27 cellular contexts compared by ENCODE assay signal in the genomic region with DNA sequence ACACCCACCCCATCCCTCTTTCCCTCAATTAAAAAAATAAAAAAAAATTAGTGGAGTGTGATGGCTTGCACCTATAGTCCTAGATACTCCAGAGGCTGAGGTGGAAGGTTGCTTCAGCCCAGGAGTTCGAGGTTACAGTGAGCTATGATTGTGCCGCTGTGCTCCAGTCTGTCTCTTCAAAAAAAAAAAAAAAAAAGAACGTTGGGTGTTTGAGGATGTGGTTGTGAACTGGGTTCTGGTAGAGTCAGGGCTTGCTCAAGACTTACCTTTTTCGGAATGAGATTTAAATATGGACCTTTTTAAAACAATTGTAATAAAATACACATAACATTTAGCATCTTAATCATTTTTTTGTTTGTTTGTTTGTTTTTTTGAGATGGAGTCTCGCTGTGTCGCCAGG.
"Had no signal": no experiment of that assay in that cellular context is flagged by ENCODE, and none has a peak within 500 bp of the region (broad histone marks: within the 10 kb centered on the region; RNA-seq: fewer than 3 reads in every experiment).

No MANE protein-coding gene starts in this region.

- H3K36me3 ChIP-seq: ascending aorta, breast epithelium, colonic mucosa had no signal

- H3K4me3 Mint-ChIP-seq: activated CD4-positive, alpha-beta memory T cell treated with anti-CD3 and anti-CD28 coated beads for 36 hours; activated CD4-positive, alpha-beta T cell treated with anti-CD3 and anti-CD28 coated beads for 36 hours; activated CD4-positive, alpha-beta T cell treated with anti-CD3 and anti-CD28 coated beads, Interleukin-2, amount 10 ng/mL, durations not matched to agents 24 days and 14 days; activated naive CD8-positive, alpha-beta T cell; activated T-cell treated with anti-CD3 and anti-CD28 coated beads, Interleukin-2, amount 50 U/mL, for 24 hours; activated T-cell treated with anti-CD3 and anti-CD28 coated beads, Interleukin-2, amount 50 U/mL, for 72 hours; brain; endodermal cell had no signal

- H3K27ac ChIP-seq: ascending aorta, breast epithelium, cardiac muscle cell, colonic mucosa had no signal

- H3K4me3 ChIP-seq: ascending aorta, breast epithelium, cardiac muscle cell, colonic mucosa had no signal

- H3K9me3 Mint-ChIP-seq: activated CD4-positive, alpha-beta memory T cell treated with anti-CD3 and anti-CD28 coated beads for 36 hours; brain; endodermal cell had no signal

- H3K27ac Mint-ChIP-seq: activated CD4-positive, alpha-beta memory T cell treated with anti-CD3 and anti-CD28 coated beads for 36 hours; activated CD4-positive, alpha-beta T cell treated with anti-CD3 and anti-CD28 coated beads for 36 hours; activated CD4-positive, alpha-beta T cell treated with anti-CD3 and anti-CD28 coated beads, Interleukin-2, amount 10 ng/mL, durations not matched to agents 24 days and 14 days; activated naive CD8-positive, alpha-beta T cell; activated T-cell treated with anti-CD3 and anti-CD28 coated beads, Interleukin-2, amount 50 U/mL, for 24 hours; activated T-cell treated with anti-CD3 and anti-CD28 coated beads, Interleukin-2, amount 50 U/mL, for 72 hours; brain; endodermal cell had no signal

- DNase-seq: activated CD4-positive, alpha-beta memory T cell treated with anti-CD3 and anti-CD28 coated beads for 36 hours; activated CD4-positive, alpha-beta T cell treated with anti-CD3 and anti-CD28 coated beads for 36 hours; activated CD4-positive, alpha-beta T cell treated with anti-CD3 and anti-CD28 coated beads, Interleukin-2, amount 10 ng/mL, durations not matched to agents 24 days and 14 days; activated CD4-positive, CD25-positive, alpha-beta regulatory T cell; activated CD4-positive, CD25-positive, alpha-beta regulatory T cell treated with anti-CD3 and anti-CD28 coated beads, Interleukin-2, amount 50 U/mL, for 72 hours; activated CD8-positive, alpha-beta memory T cell treated with anti-CD3 and anti-CD28 coated beads, Interleukin-2, amount 50 U/mL, for 48 hours; activated effector memory CD4-positive, alpha-beta T cell treated with Interleukin-2 at 50 U/mL for 16 hours; activated gamma-delta T cell treated with Interleukin-2 at 50 U/mL for 16 hours; activated naive CD4-positive, alpha-beta T cell treated with anti-CD3 and anti-CD28 coated beads, Interleukin-2, amount 50 U/mL, for 16 hours; activated naive CD4-positive, alpha-beta T cell treated with Interleukin-2 at 50 U/mL for 16 hours; activated T-cell treated with anti-CD3 and anti-CD28 coated beads for 4 hours; activated T-cell treated with anti-CD3 and anti-CD28 coated beads, Interleukin-2, amount 50 U/mL, for 24 hours; activated T-cell treated with anti-CD3 and anti-CD28 coated beads, Interleukin-2, amount 50 U/mL, for 72 hours; central memory CD4-positive, alpha-beta T cell; cerebellar nuclear complex; colonic mucosa; effector CD8-positive, alpha-beta T cell; endodermal cell; foreskin fibroblast; head of caudate nucleus; hippocampal formation had no signal

- H3K27me3 ChIP-seq: ascending aorta, breast epithelium, cardiac muscle cell, colonic mucosa had no signal

- H3K4me1 ChIP-seq: ascending aorta, breast epithelium, colonic mucosa had no signal

- H3K27me3 Mint-ChIP-seq: activated CD4-positive, alpha-beta memory T cell treated with anti-CD3 and anti-CD28 coated beads for 36 hours; activated CD4-positive, alpha-beta T cell treated with anti-CD3 and anti-CD28 coated beads for 36 hours; activated CD4-positive, alpha-beta T cell treated with anti-CD3 and anti-CD28 coated beads, Interleukin-2, amount 10 ng/mL, durations not matched to agents 24 days and 14 days; activated naive CD8-positive, alpha-beta T cell; activated T-cell treated with anti-CD3 and anti-CD28 coated beads, Interleukin-2, amount 50 U/mL, for 24 hours; brain had no signal

- H3K9me3 ChIP-seq: ascending aorta, breast epithelium, colonic mucosa had no signal

- ATAC-seq: activated CD4-positive, alpha-beta T cell treated with anti-CD3 and anti-CD28 coated beads for 36 hours; activated T-cell treated with anti-CD3 and anti-CD28 coated beads, Interleukin-2, amount 50 U/mL, for 72 hours; esophagus mucosa had no signal
